11 cellular contexts compared by ENCODE assay signal in genomic region chr11:56714206-56714605, GRCh38. TPM values are rescaled to one million over a fixed set of nuclear protein-coding genes. Genes with fewer than 3 reads are reported as not detected.
"Had no signal": no experiment of that assay in that cellular context is flagged by ENCODE, and none has a peak within 500 bp of the region (broad histone marks: within the 10 kb centered on the region; RNA-seq: fewer than 3 reads in every experiment).

No MANE protein-coding gene starts in this region.

- H3K4me1 ChIP-seq: HAP-1 had no signal

- H3K9ac ChIP-seq: GM23248 had no signal

- H3K4me3 Mint-ChIP-seq: HFFc6, IgD-negative memory B cell had no signal

- ATAC-seq: HCT116, HepG2 had no signal

- H3K27ac Mint-ChIP-seq: HFFc6, IgD-negative memory B cell had no signal

- H3K4me3 ChIP-seq: GM23248, HAP-1 had no signal

- H3K36me3 Mint-ChIP-seq: IgD-negative memory B cell had no signal

- DNase-seq: GM23248, GOT3, H7, HFFc6 had no signal

- H3K36me3 ChIP-seq: HAP-1 had no signal

- H3K9me3 ChIP-seq: HAP-1 had no signal

- H3K27me3 Mint-ChIP-seq: IgD-negative memory B cell had no signal

- H3K27ac ChIP-seq: GM23248, HL-60 had no signal

- H2AFZ ChIP-seq: GM23248 had no signal

RNA-seq across cellular contexts. Expression of gene OR9G1, which starts 15.3 kb away (rescaled TPM):
- total RNA-seq: GM23248, H4, H7, HepG2, HFFc6, HT1080 had no signal
- polyA plus RNA-seq: GM23248, HepG2, IgD-negative memory B cell had no signal

RNA-seq across cellular contexts. Expression of gene OR9G4, which starts 34.3 kb away (rescaled TPM):
- total RNA-seq: GM23248, H4, H7, HepG2, HFFc6, HT1080 had no signal
- polyA plus RNA-seq: GM23248, HepG2, IgD-negative memory B cell had no signal

RNA-seq across cellular contexts. Expression of gene OR5AR1, which starts 50.7 kb away (rescaled TPM):
- total RNA-seq: GM23248, H4, H7, HepG2, HFFc6, HT1080 had no signal
- polyA plus RNA-seq: GM23248, HepG2, IgD-negative memory B cell had no signal
